Comparison of ENCODE assay signal across 17 cellular contexts in genomic region chr16:72850021-72850420, GRCh38.
DNase-seq lines count a peak whose midpoint lies in the region; TF ChIP-seq lines count a peak whose summit lies in the region.
"Had no signal": no experiment of that assay in that cellular context is flagged by ENCODE, and none has a peak within 500 bp of the region (broad histone marks: within the 10 kb centered on the region; RNA-seq: fewer than 3 reads in every experiment).

No MANE protein-coding gene starts in this region.

- 91 to 92% methylated on average over 4 of the region's 4 CpGs for WGBS in GM23248 (ENCODE audit: low coverage in 1 of 2, low lambda C conversion rate in 2 of 2, missing lambda C conversion rate in 2 of 2), 2 experiments

- H3K4me2 ChIP-seq in GM23248 (ENCODE audit: unreplicated experiment), result no peak overlapping the region
- H3K4me2 ChIP-seq: hepatocyte had no signal

- H3K9me2 ChIP-seq in GM23248 (ENCODE audit: insufficient read depth), result no peaks in the 10 kb centered on the region

- H3K36me3 ChIP-seq in GM23248 (ENCODE audit: low read depth) (no peaks in the 10 kb centered on the region), muscle layer of duodenum (ENCODE audit: control insufficient read depth in 1 of 2, insufficient read depth in 2 of 2, low read length in 2 of 2) (peaks cover 0 to 7% of the 10 kb centered on the region in 2 donors), subcutaneous abdominal adipose tissue (ENCODE audit: control insufficient read depth in 5 of 5, insufficient read depth in 5 of 5, low read length in 5 of 5) (no peaks in the 10 kb centered on the region)

- H4K20me1 ChIP-seq in GM23248 (ENCODE audit: insufficient read depth), result no peaks in the 10 kb centered on the region

- peak overlapping the region; percentile 52 for H3K27ac ChIP-seq in GM23248
- peak overlapping the region; percentile 97 to 99 for H3K27ac ChIP-seq in coronary artery
- H3K27ac ChIP-seq in muscle layer of duodenum (ENCODE audit: low read length), result peak overlapping the region; percentile 1
- H3K27ac ChIP-seq in subcutaneous abdominal adipose tissue (ENCODE audit: low read depth, low read length), result peak overlapping the region; percentile 0
- H3K27ac ChIP-seq: hepatocyte had no signal

- no peaks in the 10 kb centered on the region for H3F3A ChIP-seq in GM23248 (ENCODE audit: insufficient read depth)

- no peaks in the 10 kb centered on the region for H3K27me3 ChIP-seq in GM23248 (replicated peaks; ENCODE audit: insufficient read depth)
- H3K27me3 ChIP-seq in muscle layer of duodenum (ENCODE audit: low read depth, low read length), result no peaks in the 10 kb centered on the region
- no peaks in the 10 kb centered on the region for H3K27me3 ChIP-seq in subcutaneous abdominal adipose tissue (ENCODE audit: control insufficient read depth in 5 of 5, insufficient read depth in 4 of 5, low read length in 5 of 5)
- H3K27me3 ChIP-seq: body of pancreas, hepatocyte had no signal

- H3K4me1 ChIP-seq in GM23248 (ENCODE audit: insufficient read depth), result peaks cover 19% of the 10 kb centered on the region
- H3K4me1 ChIP-seq in muscle layer of duodenum (ENCODE audit: control insufficient read depth in 1 of 2, insufficient read depth in 2 of 2, low read length in 2 of 2), result peaks cover 3 to 18% of the 10 kb centered on the region in 2 donors
- H3K4me1 ChIP-seq in subcutaneous abdominal adipose tissue (ENCODE audit: control insufficient read depth in 5 of 5, insufficient read depth in 5 of 5, low read length in 5 of 5), result peaks cover 5 to 49% (median 35%) of the 10 kb centered on the region in 5 donors

- in situ Hi-C loops in GM23248 (cut with MboI), result no loop called here

- no peak for TF ChIP-seq CTCF in coronary artery (IDR thresholded peaks at IDR 0.05)

- peaks cover 22% of the 10 kb centered on the region for H3K79me2 ChIP-seq in GM23248 (ENCODE audit: insufficient read depth)

- H3K9me3 ChIP-seq in GM23248 (ENCODE audit: low read depth) (no peaks in the 10 kb centered on the region), muscle layer of duodenum (ENCODE audit: control insufficient read depth in 1 of 2, low read length in 2 of 2) (no peaks in the 10 kb centered on the region), subcutaneous abdominal adipose tissue (ENCODE audit: control insufficient read depth in 5 of 5, low read length in 5 of 5) (no peaks in the 10 kb centered on the region)
- H3K9me3 ChIP-seq: body of pancreas had no signal

- H3K9ac ChIP-seq in GM23248 (peak overlapping the region; percentile 49; the same call in 1 of the 2 replicates), subcutaneous abdominal adipose tissue (ENCODE audit: low read length in 5 of 5) (no peak overlapping the region)

- H3K4me3 ChIP-seq in GM23248, result no peak overlapping the region
- peak overlapping the region; percentile 6 for H3K4me3 ChIP-seq in coronary artery
- no peak overlapping the region for H3K4me3 ChIP-seq in muscle layer of duodenum (ENCODE audit: low read depth in 1 of 2, low read length in 2 of 2)
- H3K4me3 ChIP-seq in subcutaneous abdominal adipose tissue (ENCODE audit: low read depth in 1 of 5, low read length in 5 of 5), result no peak overlapping the region
- H3K4me3 ChIP-seq: body of pancreas, hepatocyte had no signal

- DNase-seq in GM23248 (no peak), coronary artery (ENCODE audit: low spot score) (no peak), NCI-H128 (lab: John Stamatoyannopoulos, UW; ENCODE audit: unreplicated experiment) (no peak), NCI-H345 treated with DMSO at 0.1 percent for 48 hours (lab: John Stamatoyannopoulos, UW; ENCODE audit: unreplicated experiment) (no peak), NCI-H524 (lab: John Stamatoyannopoulos, UW) (no peak), Kasumi-1 (lab: John Stamatoyannopoulos, UW) (no peak)
- DNase-seq: activated naive CD4-positive, alpha-beta T cell treated with anti-CD3 and anti-CD28 coated beads, Interleukin-2, amount 10 ng/mL, durations not matched to agents 7 days and 5 days; body of pancreas; CD8-positive, alpha-beta memory T cell; DMS79 treated with DMSO at 0.1 percent for 48 hours; H9; NCI-H1436; NCI-H226; NK-92 treated with Interleukin-12 subunit alpha and Interleukin-12 subunit beta, amount 100 ng/mL, for 24 hours had no signal

- H2AFZ ChIP-seq in GM23248, result no peak overlapping the region
- H2AFZ ChIP-seq: hepatocyte had no signal

Comparison
In these comparisons a context has a peak if more than half of its experiments do, and no peak if none do; other contexts are left out.
1. H3K27ac ChIP-seq: peak in every context shown above with its lines; median percentile 98 in coronary artery; 52 in GM23248; 1 in muscle layer of duodenum; 0 in subcutaneous abdominal adipose tissue.